ENCODE assay signal across 25 cellular contexts in the genomic region with DNA sequence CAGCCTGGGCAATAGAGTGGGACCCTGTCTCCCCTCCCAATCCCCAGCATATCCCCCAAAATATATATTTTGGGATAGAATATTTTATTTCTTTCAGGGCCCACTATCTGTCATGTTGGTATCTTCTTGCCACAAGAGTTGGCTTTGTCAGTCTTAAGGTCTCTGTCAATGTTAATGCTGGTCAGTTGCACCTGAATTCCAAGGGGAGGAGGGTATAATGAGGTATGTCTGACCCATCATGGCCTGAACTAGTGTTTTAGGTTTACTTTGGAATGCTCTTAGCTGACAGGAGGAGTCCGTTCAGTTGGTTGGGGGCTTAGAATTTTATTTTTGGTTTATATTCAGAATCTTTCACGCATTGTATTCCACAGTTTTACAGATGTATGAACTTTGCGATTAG.
"Had no signal": no experiment of that assay in that cellular context is flagged by ENCODE, and none has a peak within 500 bp of the region (broad histone marks: within the 10 kb centered on the region; RNA-seq: fewer than 3 reads in every experiment).

No MANE protein-coding gene starts in this region.

- FAIRE-seq: HTR-8/SVneo, RCC 7860 had no signal

- H3K4me3 ChIP-seq: MG63, SJSA1, SK-N-MC had no signal

- H3K36me3 ChIP-seq: MG63, SJSA1 had no signal

- H3K4me1 ChIP-seq: SJSA1 had no signal

- DNase-seq: KBM-7, MG63, NCI-H1092, NCI-H1105 treated with DMSO at 0.1 percent for 48 hours, NCI-H1417 treated with DMSO at 0.1 percent for 48 hours, NCI-H146, NCI-H1694 treated with DMSO at 0.1 percent for 48 hours, NCI-H1930, NCI-H2081, NCI-H2107, NCI-H2171, NCI-H226, NCI-H446, NCI-H510A, NCI-H524 treated with DMSO at 0.1 percent for 48 hours, NCI-H69, NCI-H774, Right ventricle myocardium superior, RPMI8226, SIG-M5 had no signal

- H3K9me3 ChIP-seq: MG63, SJSA1 had no signal

- H3K27ac ChIP-seq: HL-60, SJSA1, SK-N-MC had no signal

- H3K27me3 ChIP-seq: MG63, SJSA1 had no signal
